Comparison of ENCODE assay signal across 7 cellular contexts in genomic region chrX:117096528-117096927, GRCh38.
"Had no signal": no experiment of that assay in that cellular context is flagged by ENCODE, and none has a peak within 500 bp of the region (broad histone marks: within the 10 kb centered on the region; RNA-seq: fewer than 3 reads in every experiment).

No MANE protein-coding gene starts in this region.

- DNase-seq: H7, KG1 had no signal

- H3K27me3 Mint-ChIP-seq: IgD-negative memory B cell had no signal

- H3K36me3 ChIP-seq: HAP-1 had no signal

- FAIRE-seq: HepG2, HTR-8/SVneo had no signal

- H3K4me3 ChIP-seq: GM23338, HAP-1 had no signal

- H3K4me3 Mint-ChIP-seq: GM23338, IgD-negative memory B cell had no signal

- H3K4me1 Mint-ChIP-seq: GM23338, IgD-negative memory B cell had no signal

- H3K36me3 Mint-ChIP-seq: IgD-negative memory B cell had no signal

- H3K4me2 ChIP-seq: GM23338 had no signal

- H2AFZ ChIP-seq: GM23338 had no signal

- H3K9me3 Mint-ChIP-seq: IgD-negative memory B cell had no signal

- H3K27ac Mint-ChIP-seq: GM23338, IgD-negative memory B cell had no signal

- H3K4me1 ChIP-seq: HAP-1 had no signal
